1 cellular context compared by ENCODE assay signal in the genomic region with DNA sequence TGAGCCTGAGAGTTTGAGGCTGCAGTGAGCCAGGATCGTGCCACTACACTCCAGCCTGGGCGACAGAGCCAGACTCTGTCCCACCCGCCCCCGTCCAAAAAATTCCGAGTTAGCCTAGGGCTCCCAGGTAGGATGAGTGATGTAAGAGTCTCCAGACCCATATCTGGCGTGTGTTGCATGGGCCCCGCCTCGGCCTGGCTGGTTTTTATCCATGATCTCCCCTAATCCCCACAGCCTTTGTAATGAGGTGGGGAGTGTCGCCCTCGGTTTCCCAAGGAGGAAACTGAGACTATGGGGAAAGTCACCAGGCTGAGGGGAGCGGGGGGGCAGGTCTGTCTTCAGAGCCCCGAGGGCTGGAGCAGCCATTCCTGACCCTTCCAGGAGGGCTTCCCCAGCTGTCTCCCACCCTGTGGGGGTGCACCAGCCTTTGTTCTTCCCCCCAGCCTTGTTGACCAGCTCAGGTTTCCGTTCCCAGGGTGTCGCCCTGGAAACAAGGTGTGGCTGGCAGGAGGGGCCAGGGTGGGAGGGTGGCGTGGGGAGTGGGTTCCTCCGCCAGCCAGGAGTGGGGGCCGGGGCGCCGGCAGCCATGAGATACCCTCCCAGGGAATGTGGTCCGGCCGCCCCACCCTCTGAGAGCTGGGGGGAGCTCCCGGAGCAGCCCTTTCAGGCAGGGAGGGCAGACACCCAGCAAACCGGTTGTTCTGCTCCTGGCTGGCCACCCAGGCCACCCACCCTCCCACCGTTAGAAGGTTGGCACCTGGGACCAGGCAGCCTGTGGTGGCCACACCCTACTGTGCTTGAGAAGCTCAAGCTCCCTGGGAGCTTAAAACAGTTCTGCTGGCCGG.
TF ChIP-seq lines count a peak whose summit lies in the region.

No MANE protein-coding gene starts in this region.

TF ChIP-seq in Ishikawa, 13 proteins besides CTCF, POLR2A, EP300 and RAD21 (continued from another document):
- TF ChIP-seq, protein P1, sequence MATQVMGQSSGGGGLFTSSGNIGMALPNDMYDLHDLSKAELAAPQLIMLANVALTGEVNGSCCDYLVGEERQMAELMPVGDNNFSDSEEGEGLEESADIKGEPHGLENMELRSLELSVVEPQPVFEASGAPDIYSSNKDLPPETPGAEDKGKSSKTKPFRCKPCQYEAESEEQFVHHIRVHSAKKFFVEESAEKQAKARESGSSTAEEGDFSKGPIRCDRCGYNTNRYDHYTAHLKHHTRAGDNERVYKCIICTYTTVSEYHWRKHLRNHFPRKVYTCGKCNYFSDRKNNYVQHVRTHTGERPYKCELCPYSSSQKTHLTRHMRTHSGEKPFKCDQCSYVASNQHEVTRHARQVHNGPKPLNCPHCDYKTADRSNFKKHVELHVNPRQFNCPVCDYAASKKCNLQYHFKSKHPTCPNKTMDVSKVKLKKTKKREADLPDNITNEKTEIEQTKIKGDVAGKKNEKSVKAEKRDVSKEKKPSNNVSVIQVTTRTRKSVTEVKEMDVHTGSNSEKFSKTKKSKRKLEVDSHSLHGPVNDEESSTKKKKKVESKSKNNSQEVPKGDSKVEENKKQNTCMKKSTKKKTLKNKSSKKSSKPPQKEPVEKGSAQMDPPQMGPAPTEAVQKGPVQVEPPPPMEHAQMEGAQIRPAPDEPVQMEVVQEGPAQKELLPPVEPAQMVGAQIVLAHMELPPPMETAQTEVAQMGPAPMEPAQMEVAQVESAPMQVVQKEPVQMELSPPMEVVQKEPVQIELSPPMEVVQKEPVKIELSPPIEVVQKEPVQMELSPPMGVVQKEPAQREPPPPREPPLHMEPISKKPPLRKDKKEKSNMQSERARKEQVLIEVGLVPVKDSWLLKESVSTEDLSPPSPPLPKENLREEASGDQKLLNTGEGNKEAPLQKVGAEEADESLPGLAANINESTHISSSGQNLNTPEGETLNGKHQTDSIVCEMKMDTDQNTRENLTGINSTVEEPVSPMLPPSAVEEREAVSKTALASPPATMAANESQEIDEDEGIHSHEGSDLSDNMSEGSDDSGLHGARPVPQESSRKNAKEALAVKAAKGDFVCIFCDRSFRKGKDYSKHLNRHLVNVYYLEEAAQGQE (IDR thresholded peaks at IDR 0.05; ENCODE audit: low read depth), result no peak
- TF ChIP-seq CEBPB (IDR thresholded peaks at IDR 0.05), result peak; percentile 62; the same call in 1 of the 2 replicates
- peak; percentile 42 for TF ChIP-seq TAF1 (IDR thresholded peaks at IDR 0.05; ENCODE audit: low read depth)
- TF ChIP-seq YY1 (IDR thresholded peaks at IDR 0.05; ENCODE audit: low read depth), result peak; percentile 72
- peak; percentile 100 for TF ChIP-seq ZBTB7A (IDR thresholded peaks at IDR 0.05; ENCODE audit: low read depth)
- TF ChIP-seq EGR1 (IDR thresholded peaks at IDR 0.05), result peak; percentile 81
- TF ChIP-seq CREB1 (IDR thresholded peaks at IDR 0.05; ENCODE audit: low read depth), result no peak
- TF ChIP-seq, protein P2, sequence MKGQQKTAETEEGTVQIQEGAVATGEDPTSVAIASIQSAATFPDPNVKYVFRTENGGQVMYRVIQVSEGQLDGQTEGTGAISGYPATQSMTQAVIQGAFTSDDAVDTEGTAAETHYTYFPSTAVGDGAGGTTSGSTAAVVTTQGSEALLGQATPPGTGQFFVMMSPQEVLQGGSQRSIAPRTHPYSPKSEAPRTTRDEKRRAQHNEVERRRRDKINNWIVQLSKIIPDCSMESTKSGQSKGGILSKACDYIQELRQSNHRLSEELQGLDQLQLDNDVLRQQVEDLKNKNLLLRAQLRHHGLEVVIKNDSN (IDR thresholded peaks at IDR 0.05), result peak; percentile 52; the same call in 1 of the 2 replicates
- TF ChIP-seq FOXM1 (IDR thresholded peaks at IDR 0.05; ENCODE audit: borderline replicate concordance, low read depth), result peak; percentile 88
- TF ChIP-seq TCF12 (IDR thresholded peaks at IDR 0.05; ENCODE audit: low read depth), result peak; percentile 98
TF ChIP-seq in Ishikawa: peak in this region for 11.
